ENCODE assay signal across 9 cellular contexts in genomic region chr2:45014016-45014702, GRCh38. TPM values are rescaled to one million over a fixed set of nuclear protein-coding genes. Genes with fewer than 3 reads are reported as not detected.
DNase-seq lines count a peak whose midpoint lies in the region; ATAC-seq, FAIRE-seq and TF ChIP-seq lines count a peak whose summit lies in the region.
"Had no signal": no experiment of that assay in that cellular context is flagged by ENCODE, and none has a peak within 500 bp of the region (broad histone marks: within the 10 kb centered on the region; RNA-seq: fewer than 3 reads in every experiment).

No MANE protein-coding gene starts in this region.

- H3K4me3 ChIP-seq in fibroblast of the aortic adventitia (ENCODE audit: low read depth, low read length) = peak overlapping the region; percentile 56
- no peak overlapping the region for H3K4me3 ChIP-seq in Karpas-422 (ENCODE audit: low read length)

- peaks cover 14% of the 10 kb centered on the region; the same call in 1 of the 2 replicates for H3K4me1 ChIP-seq in Karpas-422 (ENCODE audit: low read length)

- no peaks in the 10 kb centered on the region for H3K27me3 ChIP-seq in Karpas-422 (ENCODE audit: low read length)

- H3K4me2 ChIP-seq in Karpas-422 (ENCODE audit: low read depth, low read length, poor library complexity, severe bottlenecking) = no peak overlapping the region

- H3K27ac ChIP-seq in Karpas-422 (ENCODE audit: low read length) = no peak overlapping the region

- TF ChIP-seq POLR2A in H54 (IDR thresholded peaks at IDR 0.05; ENCODE audit: low read depth, low read length) = peak; percentile 11; the same call in 1 of the 2 replicates

- no peaks in the 10 kb centered on the region for H3K36me3 ChIP-seq in Karpas-422 (ENCODE audit: insufficient read depth, low read length)

- H3K9me3 ChIP-seq in Karpas-422 (ENCODE audit: low read length) = no peaks in the 10 kb centered on the region

- no peak overlapping the region for H2AFZ ChIP-seq in Karpas-422 (ENCODE audit: low read length)

- no peak for FAIRE-seq in H54 (lab: Jason Lieb, UNC)
- FAIRE-seq: endometrium had no signal

- TF ChIP-seq CTCF in fibroblast of the aortic adventitia (IDR thresholded peaks at IDR 0.05; ENCODE audit: insufficient read depth, low read length) (peak; percentile 58), omental fat pad (IDR thresholded peaks at IDR 0.05) (peak in 2 of 3 donors; percentile 37 to 63)

- no peaks in the 10 kb centered on the region for H4K20me1 ChIP-seq in Karpas-422 (ENCODE audit: insufficient read depth, low read depth, low read length)

- DNase-seq in AG08395 (ENCODE audit: low spot score) = peak; percentile 80
- peak; percentile 90 for DNase-seq in H54 (ENCODE audit: insufficient read length, low spot score)
- DNase-seq in SW480 (ENCODE audit: low spot score) = peak; percentile 43
- DNase-seq in fibroblast of the aortic adventitia (ENCODE audit: low read depth) = peak; percentile 65
- DNase-seq in omental fat pad (ENCODE audit: low spot score) = no peak
- no peak for DNase-seq in LoVo (ENCODE audit: low spot score)
- no peak for DNase-seq in Karpas-422
- no peak for DNase-seq in NCI-H187 (lab: John Stamatoyannopoulos, UW)

- ATAC-seq in omental fat pad (ENCODE audit: low FRiP score) = peak; percentile 47

- no peaks in the 10 kb centered on the region for H3K79me2 ChIP-seq in Karpas-422 (ENCODE audit: low read length)

- H3K9ac ChIP-seq in Karpas-422 (ENCODE audit: low read length) = no peak overlapping the region

- no peaks in the 10 kb centered on the region for H3K9me2 ChIP-seq in Karpas-422 (replicated peaks; ENCODE audit: insufficient read depth, low read length)

RNA-seq across cellular contexts. Expression of gene SIX2, which starts 4.9 kb away (rescaled TPM):
- total RNA-seq in fibroblast of the aortic adventitia (ENCODE audit: low replicate concordance) (2.9 and 8.3 TPM in 2 replicates), omental fat pad (10 to 100 TPM in 3 of 4 donors, 1 to 10 TPM in 1; 3.6 to 26.3 (median 12.7) TPM)
- not detected in 2 replicates for total RNA-seq in Karpas-422 (2014; rRNA removed; shearing (Covaris generic); ENCODE audit: low replicate concordance)

Comparison
In these comparisons a context has a peak if more than half of its experiments do, and no peak if none do; other contexts are left out.
1. DNase-seq: peak in AG08395 (single experiment), H54 (single experiment), SW480 (single experiment) and fibroblast of the aortic adventitia (single experiment); none in omental fat pad (single experiment), LoVo (single experiment), Karpas-422 (single experiment) and NCI-H187 (0 of 2).